Comparison of ENCODE assay signal across 10 cellular contexts in the genomic region with DNA sequence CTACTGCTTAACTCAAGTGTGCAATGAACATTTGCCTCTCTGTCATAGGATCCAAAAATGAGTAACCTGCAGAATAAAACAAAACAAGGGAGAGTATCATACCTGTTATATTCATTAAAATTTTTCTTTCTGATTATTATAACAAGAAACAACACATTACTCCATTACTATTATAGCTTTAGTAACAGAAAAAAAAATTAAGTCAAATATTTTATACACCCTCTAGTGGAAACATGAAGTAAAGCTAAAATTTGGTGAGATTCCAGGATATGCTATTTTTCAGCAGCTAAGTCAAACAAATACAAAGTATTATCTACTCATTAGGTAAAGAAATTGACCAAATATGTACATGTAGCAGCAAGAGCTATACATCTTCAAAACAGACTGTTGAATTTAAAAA. TPM values are rescaled to one million over a fixed set of nuclear protein-coding genes. Genes with fewer than 3 reads are reported as not detected.
DNase-seq lines count a peak whose midpoint lies in the region; ATAC-seq and TF ChIP-seq lines count a peak whose summit lies in the region.
"Had no signal": no experiment of that assay in that cellular context is flagged by ENCODE, and none has a peak within 500 bp of the region (broad histone marks: within the 10 kb centered on the region; RNA-seq: fewer than 3 reads in every experiment).

No MANE protein-coding gene starts in this region.

- no peaks in the 10 kb centered on the region for H3K9me3 Mint-ChIP-seq in CD8-positive, alpha-beta T cell
- H3K9me3 Mint-ChIP-seq in brain: no peaks in the 10 kb centered on the region
- H3K9me3 Mint-ChIP-seq in mesothelial cell of epicardium: no peaks in the 10 kb centered on the region

- POLR2A ChIA-PET in CD8-positive, alpha-beta T cell (lab: Charles Lee): no interaction called here

- H3K27ac ChIP-seq in CD8-positive, alpha-beta T cell (ENCODE audit: low read depth, low read length): no peak overlapping the region
- H3K27ac ChIP-seq in KMS-11: no peak overlapping the region

- DNase-seq in CD8-positive, alpha-beta T cell: no peak
- DNase-seq in mesothelial cell of epicardium (ENCODE audit: low spot score in 2 of 2, unreplicated experiment in 2 of 2) (no peak), left ventricle myocardium superior (no peak)
- DNase-seq in activated CD8-positive, alpha-beta memory T cell treated with anti-CD3 and anti-CD28 coated beads, Interleukin-2, amount 50 U/mL, for 4 hours: no peak
- DNase-seq: activated CD8-positive, alpha-beta memory T cell treated with anti-CD3 and anti-CD28 coated beads, Interleukin-2, amount 50 U/mL, for 48 hours; stimulated activated CD4-positive, alpha-beta T cell treated with anti-CD3 and anti-CD28 coated beads, Interleukin-4, amount 100 ng/mL, for 24 hours had no signal

- H3K9ac ChIP-seq in KMS-11: no peak overlapping the region

- no peak overlapping the region for H3K4me3 ChIP-seq in CD8-positive, alpha-beta T cell (ENCODE audit: low read depth, low read length)
- H3K4me3 ChIP-seq in KMS-11 (IDR thresholded peaks at IDR 0.05; ENCODE audit: insufficient read depth, low read depth, low read length): no peak overlapping the region

- H3K27me3 ChIP-seq in CD8-positive, alpha-beta T cell (ENCODE audit: insufficient read depth, low read length): no peaks in the 10 kb centered on the region
- H3K27me3 ChIP-seq in KMS-11 (ENCODE audit: insufficient read depth, low read depth): no peaks in the 10 kb centered on the region

- H3K9me3 ChIP-seq in CD8-positive, alpha-beta T cell (ENCODE audit: low read length): no peaks in the 10 kb centered on the region

- peaks cover 12% of the 10 kb centered on the region for H4K20me1 ChIP-seq in KMS-11 (ENCODE audit: insufficient read depth)

- H3K4me2 ChIP-seq in KMS-11: no peak overlapping the region

- no peak for ATAC-seq in CD8-positive, alpha-beta T cell
- ATAC-seq in HG03378 (IDR thresholded peaks at IDR 0.05; ENCODE audit: unreplicated experiment): no peak
- ATAC-seq in GM19324 (IDR thresholded peaks at IDR 0.05; ENCODE audit: low FRiP score, unreplicated experiment): no peak
- no peak for ATAC-seq in left ventricle myocardium superior

- CTCF ChIA-PET in CD8-positive, alpha-beta T cell (lab: Charles Lee): interaction anchor here (0.8 to 3.5 kb wide), 7 partner anchors 9 to 123 kb away, joined by 3 to 61 read pairs (median 5); no protein-coding TSS in a partner anchor

- H3K27ac Mint-ChIP-seq in CD8-positive, alpha-beta T cell: no peak overlapping the region
- H3K27ac Mint-ChIP-seq in brain (no peak overlapping the region), mesothelial cell of epicardium (no peak overlapping the region)

- H3K4me3 Mint-ChIP-seq in CD8-positive, alpha-beta T cell: no peak overlapping the region
- H3K4me3 Mint-ChIP-seq in brain (no peak overlapping the region), mesothelial cell of epicardium (no peak overlapping the region)

- H3K36me3 ChIP-seq in CD8-positive, alpha-beta T cell (ENCODE audit: insufficient read depth, low read length): no peaks in the 10 kb centered on the region
- no peaks in the 10 kb centered on the region for H3K36me3 ChIP-seq in KMS-11 (ENCODE audit: insufficient read depth)

- intact Hi-C loops in CD8-positive, alpha-beta T cell (cut with DNase I, micrococcal nuclease): no loop called here
- intact Hi-C loops in left ventricle myocardium superior (cut with micrococcal nuclease): no loop called here

- H3K4me1 ChIP-seq in CD8-positive, alpha-beta T cell (ENCODE audit: insufficient read depth, low read length): no peaks in the 10 kb centered on the region
- peaks cover 3% of the 10 kb centered on the region for H3K4me1 ChIP-seq in KMS-11 (ENCODE audit: low read depth, poor library complexity, severe bottlenecking)

- no peaks in the 10 kb centered on the region for H3K27me3 Mint-ChIP-seq in CD8-positive, alpha-beta T cell (ENCODE audit: low read depth)
- H3K27me3 Mint-ChIP-seq in brain (no peaks in the 10 kb centered on the region), mesothelial cell of epicardium (ENCODE audit: low read depth) (no peaks in the 10 kb centered on the region)

- H2AFZ ChIP-seq in KMS-11 (ENCODE audit: low read depth): no peak overlapping the region

- H3K4me1 Mint-ChIP-seq in CD8-positive, alpha-beta T cell (ENCODE audit: low read depth): peaks cover 15% of the 10 kb centered on the region
- H3K4me1 Mint-ChIP-seq in brain (peaks cover 14% of the 10 kb centered on the region), mesothelial cell of epicardium (no peaks in the 10 kb centered on the region)

- TF ChIP-seq CTCF in CD8-positive, alpha-beta T cell (IDR thresholded peaks at IDR 0.05): peak; percentile 32
- peak; percentile 45; the same call in 1 of the 2 replicates for TF ChIP-seq CTCF in KMS-11 (conservative IDR thresholded peaks at IDR 0.05; ENCODE audit: low read depth, low read length)
- TF ChIP-seq CTCF in brain (conservative IDR thresholded peaks at IDR 0.05): peak; percentile 50 to 58
- peak; percentile 59 for TF ChIP-seq CTCF in mesothelial cell of epicardium (IDR thresholded peaks at IDR 0.05; ENCODE audit: unreplicated experiment)

- H3K79me2 ChIP-seq in KMS-11 (ENCODE audit: insufficient read depth, low read depth): no peaks in the 10 kb centered on the region

- peaks cover 31% of the 10 kb centered on the region for H3K36me3 Mint-ChIP-seq in CD8-positive, alpha-beta T cell
- peaks cover 15% of the 10 kb centered on the region for H3K36me3 Mint-ChIP-seq in brain
- H3K36me3 Mint-ChIP-seq in mesothelial cell of epicardium: peaks cover 4% of the 10 kb centered on the region

RNA-seq across cellular contexts. Expression of a gene that starts 56.3 kb away (rescaled TPM):
- 10 to 100 TPM; 49.6 to 59.8 TPM for total RNA-seq in CD8-positive, alpha-beta T cell
- polyA plus RNA-seq in brain (ENCODE audit: insufficient read depth, low read depth, low replicate concordance): 11.1 TPM
- total RNA-seq in mesothelial cell of epicardium (26.3 to 29.2 TPM (median 27.3 TPM) in 3 replicates), left ventricle myocardium superior (18.7 TPM)
